ENCODE assay signal across 25 cellular contexts in the genomic region with DNA sequence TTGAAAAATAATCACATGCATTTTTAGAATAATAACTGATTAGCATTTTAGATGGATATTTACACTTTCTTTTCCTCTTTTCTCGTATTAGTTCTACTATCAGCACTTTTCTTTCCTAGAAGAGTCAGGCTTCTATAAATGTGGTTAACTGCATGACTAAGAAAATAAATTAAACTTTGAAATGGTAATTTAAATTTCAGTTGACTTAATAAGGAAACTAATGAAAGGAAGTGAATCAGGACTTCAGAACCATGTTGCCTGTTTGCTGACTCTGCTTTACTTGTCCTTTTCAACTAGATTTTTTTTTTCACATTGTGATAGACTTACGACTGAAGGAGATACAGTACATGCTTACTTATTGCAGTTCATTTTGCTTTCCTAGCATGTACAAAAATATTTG.
"Had no signal": no experiment of that assay in that cellular context is flagged by ENCODE, and none has a peak within 500 bp of the region (broad histone marks: within the 10 kb centered on the region; RNA-seq: fewer than 3 reads in every experiment).

No MANE protein-coding gene starts in this region.

- FAIRE-seq: bronchial epithelial cell had no signal

- H3K27ac ChIP-seq: brain microvascular endothelial cell, coronary artery, epithelial cell of prostate, esophagus squamous epithelium, VCaP had no signal

- H3K9me3 ChIP-seq: esophagus squamous epithelium had no signal

- H3K36me3 ChIP-seq: brain microvascular endothelial cell, esophagus squamous epithelium had no signal

- ATAC-seq: activated T-cell treated with anti-CD3 and anti-CD28 coated beads, Interleukin-2, amount 50 U/mL, for 4 hours; activated T-helper 17 cell treated with anti-CD3 and anti-CD28 coated beads, Interleukin-2, amount 50 U/mL, for 72 hours; effector memory CD8-positive, alpha-beta T cell; WTC11 had no signal

- H3K4me1 ChIP-seq: esophagus squamous epithelium had no signal

- H3K27me3 ChIP-seq: brain microvascular endothelial cell, esophagus squamous epithelium had no signal

- DNase-seq: activated CD4-positive, alpha-beta memory T cell treated with anti-CD3 and anti-CD28 coated beads, Interleukin-2, amount 10 ng/mL, durations not matched to agents 7 days and 5 days; activated CD4-positive, alpha-beta T cell treated with anti-CD3 and anti-CD28 coated beads for 1 hour; activated CD4-positive, alpha-beta T cell treated with anti-CD3 and anti-CD28 coated beads for 4 hours; activated CD4-positive, alpha-beta T cell treated with anti-CD3 and anti-CD28 coated beads, Interleukin-2, amount 10 ng/mL, durations not matched to agents 7 days and 5 days; activated CD4-positive, alpha-beta T cell treated with anti-CD3 and anti-CD28 coated beads, Interleukin-2, amount 50 U/mL, for 4 hours; activated effector memory CD4-positive, alpha-beta T cell treated with Interleukin-2 at 50 U/mL for 16 hours; activated gamma-delta T cell treated with Interleukin-2 at 50 U/mL for 16 hours; activated naive CD4-positive, alpha-beta T cell treated with anti-CD3 and anti-CD28 coated beads, Interleukin-2, amount 50 U/mL, for 16 hours; activated naive CD4-positive, alpha-beta T cell treated with Interleukin-2 at 50 U/mL for 16 hours; activated T-cell treated with anti-CD3 and anti-CD28 coated beads, Interleukin-2, amount 50 U/mL, for 4 hours; amniotic stem cell; anterior cingulate cortex; brain microvascular endothelial cell; effector CD4-positive, alpha-beta T cell; effector memory CD8-positive, alpha-beta T cell; esophagus squamous epithelium; head of caudate nucleus; hippocampal formation; T-helper 2 cell had no signal

- H3K4me3 ChIP-seq: coronary artery, esophagus squamous epithelium had no signal
